1 cellular context compared by ENCODE assay signal in the genomic region with DNA sequence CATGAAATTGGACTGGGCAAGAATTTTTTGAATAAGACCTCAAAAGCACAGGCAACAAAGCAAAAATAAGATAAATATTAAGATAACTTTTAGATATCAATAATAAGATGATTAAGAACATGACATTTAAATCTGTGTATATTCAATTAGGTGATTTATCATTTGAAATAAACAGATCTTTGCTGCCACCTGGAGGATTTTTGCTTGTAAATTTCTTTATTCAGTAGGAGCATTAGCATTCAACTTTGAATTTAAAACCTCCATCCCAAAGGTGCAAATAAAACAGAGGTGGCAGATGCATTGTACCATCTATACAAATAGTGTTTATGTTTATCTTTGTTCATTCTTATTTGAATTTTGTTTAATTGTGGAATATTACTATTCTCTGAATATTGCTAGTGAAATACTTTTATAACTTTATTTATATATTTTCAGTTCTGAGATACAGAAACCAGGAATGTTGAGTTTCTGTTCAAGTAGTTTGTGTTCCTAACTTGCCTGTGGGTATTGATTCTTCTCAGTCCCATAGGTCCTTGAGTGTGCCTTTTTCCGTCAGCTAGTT.
TF ChIP-seq lines count a peak whose summit lies in the region.

No MANE protein-coding gene starts in this region.

TF ChIP-seq in HCT116, 20 proteins besides CTCF, POLR2A, EP300 and RAD21 (continued from another document):
- no peak for TF ChIP-seq MAX (IDR thresholded peaks at IDR 0.05)
TF ChIP-seq in HCT116: peak in this region for 0.
